4 cellular contexts compared by ENCODE assay signal in the genomic region with DNA sequence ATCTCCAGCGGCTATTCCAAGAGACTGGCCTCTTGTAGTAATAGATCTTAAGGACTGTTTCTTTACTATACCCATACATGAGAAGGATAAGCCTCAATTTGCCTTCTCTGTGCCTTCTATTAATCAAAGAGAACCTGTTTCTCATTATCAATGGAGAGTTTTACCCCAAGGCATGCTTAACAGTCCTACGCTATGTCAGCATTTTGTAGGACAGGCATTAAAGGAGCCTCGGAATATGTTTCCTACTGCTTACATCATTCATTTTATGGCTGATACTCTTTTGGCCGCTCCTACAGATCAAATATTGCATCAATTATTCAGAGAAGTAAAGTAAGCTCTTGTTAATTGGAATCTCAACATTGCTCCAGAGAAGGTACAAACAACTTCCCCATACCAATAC. TPM values are rescaled to one million over a fixed set of nuclear protein-coding genes. Genes with fewer than 3 reads are reported as not detected.
A peak's percentile ranks its signal among the peaks of the same experiment; 100 is the strongest.
DNase-seq lines count a peak whose midpoint lies in the region; ATAC-seq, FAIRE-seq and TF ChIP-seq lines count a peak whose summit lies in the region.
"Not testable (repeated sequence)": the region's sequence is repeated elsewhere in the genome, so short reads cannot be mapped to it uniquely, and the experiment has no call there.

No MANE protein-coding gene starts in this region.

- peak overlapping the region; percentile 57 for H3K9ac ChIP-seq in SK-N-MC (ENCODE audit: insufficient read length)
- not testable (repeated sequence) for H3K9ac ChIP-seq in K562 (ENCODE audit: insufficient read depth in 1 of 2, low read depth in 2 of 2, low read length in 2 of 2); H1 (replicated peaks in 1 of 4; ENCODE audit: extremely low read depth in 1 of 4, low read depth in 3 of 4, low read length in 3 of 4)

- H3K4me3 ChIP-seq in A549; K562; H1 (ENCODE audit: extremely low read depth in 1 of 4, insufficient read depth in 2 of 4, low read depth in 3 of 4, low read length in 4 of 4): not testable (repeated sequence)
- peak overlapping the region; percentile 53 for H3K4me3 ChIP-seq in SK-N-MC

- CTCF ChIA-PET in A549 (lab: Yijun Ruan, JAX), result interaction anchor here (0.5 kb wide), 1 partner anchor 169 kb away, joined by 3 read pairs; no protein-coding TSS in a partner anchor
- CTCF ChIA-PET in K562 (lab: Yijun Ruan, JAX; ENCODE audit: low intra/inter-chr PET ratio); H1 (lab: Charles Lee; ENCODE audit: partially characterized antibody): not testable (repeated sequence)

- intact Hi-C loops in K562 (cut with micrococcal nuclease), result not testable (repeated sequence)

- H4K91ac ChIP-seq in H1 (replicated peaks; ENCODE audit: insufficient read length, low read length), result not testable (repeated sequence)

- not testable (repeated sequence) for H3K9me3 ChIP-seq in A549; SK-N-MC (ENCODE audit: low read depth, low read length); K562 (replicated peaks; ENCODE audit: control insufficient read depth, insufficient read depth, low read depth, low read length); H1 (ENCODE audit: insufficient read depth in 2 of 2, low read depth in 1 of 2, low read length in 1 of 2)

- not testable (repeated sequence) for FAIRE-seq in A549 (lab: Jason Lieb, UNC); K562 (lab: Jason Lieb, UNC)
- FAIRE-seq in H1 (lab: Jason Lieb, UNC), result peak; percentile 28

- TF ChIP-seq CTCF in A549 (IDR thresholded peaks at IDR 0.05); K562 (IDR thresholded peaks at IDR 0.05 in 2 of 3, conservative IDR thresholded peaks at IDR 0.05 in 1 of 3; ENCODE audit: insufficient read depth in 2 of 3, low read depth in 1 of 3, low read length in 3 of 3); H1 (IDR thresholded peaks at IDR 0.05; ENCODE audit: control extremely low read depth in 1 of 3, insufficient read depth in 1 of 3, low read depth in 1 of 3, low read length in 3 of 3): not testable (repeated sequence)

- not testable (repeated sequence) for H4K20me1 ChIP-seq in K562 (replicated peaks; ENCODE audit: control insufficient read depth, insufficient read depth, low read length); H1 (replicated peaks in 1 of 2; ENCODE audit: control insufficient read depth in 1 of 2, insufficient read depth in 2 of 2, low read length in 2 of 2)

- H3K4me2 ChIP-seq in A549; K562 (ENCODE audit: insufficient read depth, low read length); H1 (ENCODE audit: insufficient read depth in 1 of 2, low read depth in 2 of 2, low read length in 2 of 2): not testable (repeated sequence)

- not testable (repeated sequence) for H2BK15ac ChIP-seq in H1 (ENCODE audit: low read length)

- H2BK12ac ChIP-seq in H1 (ENCODE audit: low read depth, low read length), result not testable (repeated sequence)

- H2AFZ ChIP-seq in K562 (ENCODE audit: low read depth, low read length); H1 (ENCODE audit: low read length): not testable (repeated sequence)

- BruUV-seq in K562 (replicated peaks; lab: Mats Ljungman, UMichigan), result not testable (repeated sequence)

- H3K23ac ChIP-seq in H1 (ENCODE audit: insufficient read length), result not testable (repeated sequence)

- not testable (repeated sequence) for H2AK5ac ChIP-seq in H1 (ENCODE audit: low read depth, low read length)

- H3K23me2 ChIP-seq in H1 (ENCODE audit: low read depth, low read length), result not testable (repeated sequence)

- not testable (repeated sequence) for H3K9me1 ChIP-seq in K562 (ENCODE audit: control insufficient read depth, insufficient read depth, low read length)

- peaks cover 11% of the 10 kb centered on the region; the same call in 1 of the 2 replicates for H3K36me3 ChIP-seq in SK-N-MC (ENCODE audit: insufficient read depth, low read length)
- not testable (repeated sequence) for H3K36me3 ChIP-seq in K562 (ENCODE audit: control insufficient read depth, insufficient read depth, low read length); H1 (ENCODE audit: control insufficient read depth in 2 of 4, insufficient read depth in 4 of 4, low read length in 3 of 4)

- not testable (repeated sequence) for H4K5ac ChIP-seq in H1 (ENCODE audit: insufficient read length, low read depth, low read length)

- H3K27me3 ChIP-seq in K562 (ENCODE audit: control insufficient read depth in 2 of 2, insufficient read depth in 2 of 2, low read length in 2 of 2); H1 (replicated peaks in 1 of 4; ENCODE audit: control insufficient read depth in 3 of 4, extremely low read depth in 1 of 4, insufficient read depth in 3 of 4, low read length in 3 of 4): not testable (repeated sequence)

- H2BK5ac ChIP-seq in H1 (ENCODE audit: low read depth, low read length), result not testable (repeated sequence)

- not testable (repeated sequence) for TF ChIP-seq EP300 in A549 (IDR thresholded peaks at IDR 0.05); K562 (IDR thresholded peaks at IDR 0.05; ENCODE audit: low read length); H1 (IDR thresholded peaks at IDR 0.05; ENCODE audit: borderline replicate concordance in 1 of 2, low read depth in 2 of 2, low read length in 2 of 2)

- H3K79me1 ChIP-seq in H1 (ENCODE audit: low read depth, low read length), result not testable (repeated sequence)

- H2BK20ac ChIP-seq in H1 (ENCODE audit: low read length), result not testable (repeated sequence)

- H4K8ac ChIP-seq in H1 (ENCODE audit: extremely low read depth, insufficient read depth, low read length), result not testable (repeated sequence)

- H3K79me2 ChIP-seq in K562 (ENCODE audit: control insufficient read depth, insufficient read depth, low read length); H1 (ENCODE audit: control insufficient read depth in 1 of 2, insufficient read depth in 2 of 2, low read length in 2 of 2): not testable (repeated sequence)

- POLR2A ChIA-PET in A549 (lab: Yijun Ruan, JAX), result not testable (repeated sequence)
- POLR2A ChIA-PET in K562 (lab: Yijun Ruan, JAX), result interaction anchor here (0.6 to 1.5 kb wide), 2 partner anchors 11 to 12 kb away, joined by 3 to 5 read pairs; a partner anchor contains a TSS
- POLR2A ChIA-PET in H1 (lab: Charles Lee; ENCODE audit: partially characterized antibody), result interaction anchor here (1.5 kb wide), 1 partner anchor 9 kb away, joined by 3 read pairs; no protein-coding TSS in a partner anchor

- H3K14ac ChIP-seq in H1 (ENCODE audit: insufficient read length), result not testable (repeated sequence)

- 88% methylated on average over 4 of the region's 4 CpGs for WGBS in A549 (ENCODE audit: missing lambda C conversion rate)
- 45% methylated on average over 4 of the region's 4 CpGs for WGBS in K562 (ENCODE audit: insufficient coverage, low coverage, missing lambda C conversion rate)
- 96% methylated on average over 4 of the region's 4 CpGs; no CpG with 5 or more reads in 1 of the 2 experiments for WGBS in H1 (ENCODE audit: extremely low coverage in 1 of 2, insufficient coverage in 1 of 2, insufficient read length in 1 of 2, insufficient replicate concordance in 2 of 2, low coverage in 1 of 2, low lambda C conversion rate in 2 of 2, missing lambda C conversion rate in 1 of 2), 2 experiments

- H3K4ac ChIP-seq in H1 (replicated peaks; ENCODE audit: insufficient read length, low read depth, low read length), result not testable (repeated sequence)

- in situ Hi-C loops in K562 (cut with MboI), result not testable (repeated sequence)

- not testable (repeated sequence) for H3K27ac ChIP-seq in A549; K562 (ENCODE audit: extremely low read depth, low read depth, low read length); H1 (ENCODE audit: low read depth, low read length)
- peak overlapping the region; percentile 97 for H3K27ac ChIP-seq in SK-N-MC

- not testable (repeated sequence) for TF ChIP-seq RAD21 in A549 (conservative IDR thresholded peaks at IDR 0.05 in 1 of 2, IDR thresholded peaks at IDR 0.05 in 1 of 2); K562 (CRISPR knock-in tag; conservative IDR thresholded peaks at IDR 0.05 in 1 of 2, IDR thresholded peaks at IDR 0.05 in 1 of 2); H1 (IDR thresholded peaks at IDR 0.05 in 1 of 2, conservative IDR thresholded peaks at IDR 0.05 in 1 of 2; ENCODE audit: low read depth in 2 of 2, low read length in 2 of 2)

- H3K4me1 ChIP-seq in A549; K562 (replicated peaks in 1 of 2; ENCODE audit: control insufficient read depth in 2 of 2, insufficient read depth in 2 of 2, low read length in 2 of 2); H1 (replicated peaks in 1 of 4; ENCODE audit: control insufficient read depth in 3 of 4, insufficient read depth in 4 of 4, low read length in 3 of 4): not testable (repeated sequence)

- not testable (repeated sequence) for TF ChIP-seq POLR2A in A549 (IDR thresholded peaks at IDR 0.05; ENCODE audit: low read length); K562 (conservative IDR thresholded peaks at IDR 0.05); H1 (IDR thresholded peaks at IDR 0.05; ENCODE audit: control extremely low read depth in 1 of 2, low read depth in 2 of 2, low read length in 2 of 2)

- not testable (repeated sequence) for H3K18ac ChIP-seq in H1 (ENCODE audit: extremely low read depth, low read length)

- ATAC-seq in A549, K562: not testable (repeated sequence)

- not testable (repeated sequence) for DNase-seq in A549 (ENCODE audit: low read depth in 1 of 2, low spot score in 1 of 2); K562 (ENCODE audit: extremely low read depth in 1 of 4, low spot score in 3 of 4); H1 (ENCODE audit: low read depth in 1 of 2, low spot score in 2 of 2)
- DNase-seq in SK-N-MC (ENCODE audit: low read depth, low spot score), result peak; percentile 65

- not testable (repeated sequence) for H3K56ac ChIP-seq in H1 (replicated peaks; ENCODE audit: insufficient read length, low read depth, low read length)

- H2BK120ac ChIP-seq in H1 (replicated peaks; ENCODE audit: low read depth, low read length), result not testable (repeated sequence)

RNA-seq across cellular contexts. Expression of a gene that starts 11.6 kb away (rescaled TPM):
- polyA plus RNA-seq in A549 (2011; rRNA removed) (69.9 and 88.4 TPM in 2 replicates), A549 (2017; fragmentation: RNase III; extraction: RNeasy Plus Mini Kit Qiagen cat#74134 plus additional on column Dnase treatment) (47.4 to 52.7 TPM (median 49.4 TPM) in 3 replicates), K562 (2011; rRNA removed) (58.3 and 68.9 TPM in 2 replicates), K562 (2014; fragmentation: Illumina TruSeq; extraction: Trizol) (66.5 and 77.9 TPM in 2 replicates), K562 (2014; fragmentation: Nextera tagmentation; extraction: Ambion mirVana) (10 to 100 TPM; 17.1 to 21.0 TPM), K562 (2014; rRNA removed) (48.3 and 52.5 TPM in 2 replicates), H1 (2011; rRNA removed) (60.6 and 86.6 TPM in 2 replicates)
- polyA plus RNA-seq in A549 (2012; cell fraction: cytosol; rRNA removed), result 36.1 and 46.1 TPM in 2 replicates
- 24.8 and 39.9 TPM in 2 replicates for polyA plus RNA-seq in A549 (2012; cell fraction: nucleus; rRNA removed)
- 40.0 and 44.1 TPM in 2 replicates for polyA minus RNA-seq in A549 (2011; rRNA and poly(A)+ RNA removed)
- 32.5 and 56.3 TPM in 2 replicates for total RNA-seq in K562 (2011; cell fraction: chromatin; rRNA removed; ENCODE audit: low replicate concordance)
- total RNA-seq in K562 (2011; cell fraction: nucleolus; rRNA removed), result 16.7 and 18.3 TPM in 2 replicates
- total RNA-seq in K562 (2011; cell fraction: nucleoplasm; rRNA removed), result 26.6 and 38.1 TPM in 2 replicates
- total RNA-seq in K562 (2014; rRNA removed) (37.0 and 45.8 TPM in 2 replicates), K562 (2014; rRNA removed; fragmentation: Illumina TruSeq; extraction: Trizol) (56.1 and 63.6 TPM in 2 replicates), K562 (2015; rRNA removed; fragmentation: Illumina TruSeq; extraction: Trizol) (46.4 and 48.8 TPM in 2 replicates), K562 (2021) (62.2 and 69.8 TPM in 2 replicates)
- 41.7 and 61.3 TPM in 2 replicates for polyA plus RNA-seq in K562 (2011; cell fraction: cytosol; rRNA removed)
- polyA plus RNA-seq in K562 (2011; cell fraction: nucleus; rRNA removed), result 27.3 and 29.3 TPM in 2 replicates
- 31.1 and 45.4 TPM in 2 replicates for polyA plus RNA-seq in K562 (2012)
- polyA minus RNA-seq in K562 (2011; rRNA and poly(A)+ RNA removed), result 78.0 and 83.5 TPM in 2 replicates
- polyA minus RNA-seq in K562 (2011; cell fraction: cytosol; rRNA and poly(A)+ RNA removed), result 43.0 and 49.0 TPM in 2 replicates
- polyA minus RNA-seq in K562 (2011; cell fraction: nucleus; rRNA and poly(A)+ RNA removed), result 19.9 and 32.1 TPM in 2 replicates
- 71.4 and 71.7 TPM in 2 replicates for total RNA-seq in H1 (2021; fragmentation: NEBNext Ultra II Directional; extraction: Animal tissue kit (Norgen Biotek cat#: 25700))
- 55.4 TPM for polyA plus RNA-seq in H1 (2011; cell fraction: cytosol; rRNA removed)
- polyA plus RNA-seq in H1 (2011; cell fraction: nucleus; rRNA removed), result 35.4 TPM
- polyA plus RNA-seq in H1 (2012, experiment 1 of 2), result 49.7 to 72.0 TPM (median 59.3 TPM) in 4 replicates
- polyA plus RNA-seq in H1 (2012, experiment 2 of 2), result 22.6 TPM
- polyA plus RNA-seq in H1 (2013, experiment 1 of 2), result 51.5 TPM
- polyA plus RNA-seq in H1 (2013, experiment 2 of 2), result 50.1 TPM
- 53.6 and 101 TPM in 2 replicates for polyA minus RNA-seq in H1 (2011; rRNA and poly(A)+ RNA removed)
- polyA minus RNA-seq in H1 (2011; cell fraction: cytosol; rRNA and poly(A)+ RNA removed), result 36.5 TPM
- 46.2 TPM for polyA minus RNA-seq in H1 (2011; cell fraction: nucleus; rRNA and poly(A)+ RNA removed)
